8 cellular contexts compared by ENCODE assay signal in genomic region chr1:44799770-44800584, GRCh38. TPM values are rescaled to one million over a fixed set of nuclear protein-coding genes. Genes with fewer than 3 reads are reported as not detected.
DNase-seq lines count a peak whose midpoint lies in the region; ATAC-seq and TF ChIP-seq lines count a peak whose summit lies in the region.

TSS of gene PLK3 (plus strand) at chr1:44800377. CDS start at chr1:44800464, 87 bp downstream.

- H3K9ac ChIP-seq in OCI-LY3 (ENCODE audit: low read length), result peak within 1 kb of the TSS; percentile 95

- no peaks in the 10 kb centered on the region for H3K9me3 ChIP-seq in OCI-LY3 (ENCODE audit: insufficient read depth, low read length)

- peak within 1 kb of the TSS; percentile 95 for H3K27ac Mint-ChIP-seq in endothelial cell (ENCODE audit: unreplicated experiment)

- H3K27me3 ChIP-seq in OCI-LY3 (ENCODE audit: low read depth, low read length), result no peaks in the 10 kb centered on the region

- peaks cover 29% of the 10 kb centered on the region for H3K4me1 ChIP-seq in OCI-LY3 (ENCODE audit: low read length)

- peak within 1 kb of the TSS; percentile 80 for H3K27ac ChIP-seq in OCI-LY3 (ENCODE audit: low read length)

- H3K36me3 ChIP-seq in OCI-LY3 (replicated peaks; ENCODE audit: low read depth, low read length), result peaks cover 36% of the 10 kb centered on the region

- H2AFZ ChIP-seq in OCI-LY3 (ENCODE audit: low read depth, low read length), result no peak within 1 kb of the TSS

- no peaks in the 10 kb centered on the region for H3K9me3 Mint-ChIP-seq in endothelial cell (ENCODE audit: unreplicated experiment)

- peaks cover 11% of the 10 kb centered on the region for H4K20me1 ChIP-seq in OCI-LY3 (ENCODE audit: insufficient read depth, low read length)

- peaks cover 20% of the 10 kb centered on the region for H3K4me1 Mint-ChIP-seq in endothelial cell (ENCODE audit: unreplicated experiment)

- peak within 1 kb of the TSS; percentile 97 for H3K4me2 ChIP-seq in OCI-LY3 (ENCODE audit: low read length)

- peak; percentile 94 for DNase-seq in DMS114 treated with DMSO at 0.1 percent for 48 hours (lab: John Stamatoyannopoulos, UW; ENCODE audit: unreplicated experiment)
- peak; percentile 95 for DNase-seq in HuH-7.5 (ENCODE audit: low spot score)
- DNase-seq in activated CD8-positive, alpha-beta memory T cell treated with anti-CD3 and anti-CD28 coated beads, Interleukin-2, amount 50 U/mL, for 48 hours, result peak; percentile 97
- peak; percentile 96 for DNase-seq in endothelial cell (ENCODE audit: low spot score)
- DNase-seq in midbrain (lab: John Stamatoyannopoulos, UW), result peak; percentile 98
- DNase-seq in stimulated activated CD8-positive, alpha-beta memory T cell treated with anti-CD3 and anti-CD28 coated beads, Interleukin-2, amount 100 ng/mL, for 1 hour (ENCODE audit: low read depth in 2 of 2), result peak; percentile 96 to 98

- peak within 1 kb of the TSS; percentile 92 for H3K4me3 Mint-ChIP-seq in endothelial cell (ENCODE audit: unreplicated experiment)

- peak within 1 kb of the TSS; percentile 99 for H3K4me3 ChIP-seq in OCI-LY3 (ENCODE audit: low read length)

- H3K36me3 Mint-ChIP-seq in endothelial cell (ENCODE audit: low read depth, unreplicated experiment), result peaks cover 11% of the 10 kb centered on the region

- H3K79me2 ChIP-seq in OCI-LY3 (ENCODE audit: low read length), result peaks cover 44% of the 10 kb centered on the region

- H3K27me3 Mint-ChIP-seq in endothelial cell (ENCODE audit: unreplicated experiment), result peaks cover 10% of the 10 kb centered on the region

- ATAC-seq in GM21526 (IDR thresholded peaks at IDR 0.05; ENCODE audit: low FRiP score, unreplicated experiment), result peak; percentile 71

- TF ChIP-seq CTCF in OCI-LY3 (IDR thresholded peaks at IDR 0.05; ENCODE audit: low read depth, low read length) (peak; percentile 70), endothelial cell (IDR thresholded peaks at IDR 0.05; ENCODE audit: unreplicated experiment) (peak; percentile 75)

RNA-seq across cellular contexts. Expression of gene PLK3, which starts in this region (rescaled TPM):
- total RNA-seq in endothelial cell (ENCODE audit: unreplicated experiment), result 17.2 TPM

Comparison
In these comparisons a context has a peak if more than half of its experiments do, and no peak if none do; other contexts are left out.
1. Peak in every context shown above with its lines: DNase-seq, ATAC-seq, H3K4me3 ChIP-seq and H3K27ac ChIP-seq.